Comparison of ENCODE assay signal across 25 cellular contexts in genomic region chr3:196991581-196992460, GRCh38. TPM values are rescaled to one million over a fixed set of nuclear protein-coding genes. Genes with fewer than 3 reads are reported as not detected.
DNase-seq lines count a peak whose midpoint lies in the region; ATAC-seq and TF ChIP-seq lines count a peak whose summit lies in the region.
"Had no signal": no experiment of that assay in that cellular context is flagged by ENCODE, and none has a peak within 500 bp of the region (broad histone marks: within the 10 kb centered on the region; RNA-seq: fewer than 3 reads in every experiment).

No MANE protein-coding gene starts in this region.

- no peak for ATAC-seq in stimulated activated naive B cell treated with anti-CD40 and anti-IgM and Interleukin-4, amounts not matched to agents 10 μg/mL and 1 μg/mL and 100 μg/mL, for 72 hours (replicated peaks)
- ATAC-seq: CD8-positive, alpha-beta T cell; esophagus mucosa; gastroesophageal sphincter; left lobe of liver; PC-3 had no signal

- DNase-seq in left ventricle myocardium inferior (peak; percentile 8), right atrium auricular region (ENCODE audit: low spot score) (no peak), chondrocyte (ENCODE audit: low spot score) (peak; percentile 72), osteoblast (ENCODE audit: insufficient read length, low spot score, missing footprints) (peak; percentile 31), NCI-H510A (lab: John Stamatoyannopoulos, UW) (no peak), NCI-H2196 treated with DMSO at 0.1 percent for 48 hours (lab: John Stamatoyannopoulos, UW; ENCODE audit: unreplicated experiment) (no peak)
- DNase-seq in stimulated activated naive B cell treated with anti-CD40 and anti-IgM and Interleukin-4, amounts not matched to agents 10 μg/mL and 1 μg/mL and 100 μg/mL, for 72 hours: no peak
- DNase-seq: activated CD4-positive, alpha-beta memory T cell treated with anti-CD3 and anti-CD28 coated beads, Interleukin-2, amount 10 ng/mL, durations not matched to agents 7 days and 5 days; activated naive CD4-positive, alpha-beta T cell; activated T-cell treated with anti-CD3 and anti-CD28 coated beads for 4 hours; CD8-positive, alpha-beta T cell; central memory CD4-positive, alpha-beta T cell; effector CD4-positive, alpha-beta T cell; GM23248; midbrain; NCI-H146; PC-3; SJCRH30; stimulated activated CD8-positive, alpha-beta memory T cell treated with anti-CD3 and anti-CD28 coated beads, Interleukin-4, amount 100 ng/mL, for 48 hours; WERI-Rb-1 had no signal

- no peak overlapping the region for H3K27ac Mint-ChIP-seq in chondrocyte (ENCODE audit: unreplicated experiment)
- H3K27ac Mint-ChIP-seq in stimulated activated naive B cell treated with anti-CD40 and anti-IgM and Interleukin-4, amounts not matched to agents 10 μg/mL and 1 μg/mL and 100 μg/mL, for 72 hours: no peak overlapping the region
- H3K27ac Mint-ChIP-seq: activated CD4-positive, alpha-beta memory T cell treated with anti-CD3 and anti-CD28 coated beads, Interleukin-2, amount 10 ng/mL, durations not matched to agents 7 days and 5 days; CD8-positive, alpha-beta T cell; T-helper 1 cell treated with Interleukin-12 subunit alpha and Interleukin-12 subunit beta and Interleukin-4 antibody, amounts not matched to agents 30 μg/mL and 1 μg/mL, for 36 hours had no signal

- no peak overlapping the region for H2AFZ ChIP-seq in osteoblast (ENCODE audit: low read length)
- H2AFZ ChIP-seq: GM23248 had no signal

- no peaks in the 10 kb centered on the region for H3K79me2 ChIP-seq in osteoblast (ENCODE audit: insufficient read depth, low read length)

- no peak overlapping the region for H3K27ac ChIP-seq in left ventricle myocardium inferior (replicated peaks)
- H3K27ac ChIP-seq in right atrium auricular region: no peak overlapping the region
- no peak overlapping the region for H3K27ac ChIP-seq in osteoblast (ENCODE audit: low read depth, low read length)
- H3K27ac ChIP-seq: gastroesophageal sphincter, GM23248, SJCRH30, WERI-Rb-1 had no signal

- H3K4me3 Mint-ChIP-seq in chondrocyte (ENCODE audit: unreplicated experiment): no peak overlapping the region
- no peak overlapping the region for H3K4me3 Mint-ChIP-seq in stimulated activated naive B cell treated with anti-CD40 and anti-IgM and Interleukin-4, amounts not matched to agents 10 μg/mL and 1 μg/mL and 100 μg/mL, for 72 hours
- H3K4me3 Mint-ChIP-seq: activated CD4-positive, alpha-beta memory T cell treated with anti-CD3 and anti-CD28 coated beads, Interleukin-2, amount 10 ng/mL, durations not matched to agents 7 days and 5 days; CD8-positive, alpha-beta T cell; neural crest cell; T-helper 1 cell treated with Interleukin-12 subunit alpha and Interleukin-12 subunit beta and Interleukin-4 antibody, amounts not matched to agents 30 μg/mL and 1 μg/mL, for 36 hours had no signal

- peaks cover 3% of the 10 kb centered on the region for H3K27me3 Mint-ChIP-seq in chondrocyte (ENCODE audit: low read depth)
- peaks cover 2 to 12% of the 10 kb centered on the region in 2 donors for H3K27me3 Mint-ChIP-seq in stimulated activated naive B cell treated with anti-CD40 and anti-IgM and Interleukin-4, amounts not matched to agents 10 μg/mL and 1 μg/mL and 100 μg/mL, for 72 hours

- H3K9me3 ChIP-seq in left ventricle myocardium inferior (replicated peaks): no peaks in the 10 kb centered on the region
- no peaks in the 10 kb centered on the region for H3K9me3 ChIP-seq in right atrium auricular region
- H3K9me3 ChIP-seq in osteoblast (ENCODE audit: low read depth, low read length): no peaks in the 10 kb centered on the region
- H3K9me3 ChIP-seq: gastroesophageal sphincter, SJCRH30 had no signal

- TF ChIP-seq CTCF in left ventricle myocardium inferior (IDR thresholded peaks at IDR 0.05; ENCODE audit: borderline replicate concordance): no peak
- no peak for TF ChIP-seq CTCF in right atrium auricular region (IDR thresholded peaks at IDR 0.05)
- TF ChIP-seq CTCF in chondrocyte (IDR thresholded peaks at IDR 0.05): no peak
- no peak for TF ChIP-seq CTCF in osteoblast (IDR thresholded peaks at IDR 0.05; ENCODE audit: extremely low read depth, low read depth, low read length)

- no peaks in the 10 kb centered on the region for H4K20me1 ChIP-seq in osteoblast (ENCODE audit: insufficient read depth, low read length)

- no peaks in the 10 kb centered on the region for H3K36me3 Mint-ChIP-seq in chondrocyte (ENCODE audit: low read depth)
- H3K36me3 Mint-ChIP-seq in stimulated activated naive B cell treated with anti-CD40 and anti-IgM and Interleukin-4, amounts not matched to agents 10 μg/mL and 1 μg/mL and 100 μg/mL, for 72 hours: no peaks in the 10 kb centered on the region
- H3K36me3 Mint-ChIP-seq: CD8-positive, alpha-beta T cell had no signal

- intact Hi-C loops in left ventricle myocardium inferior (cut with micrococcal nuclease): no loop called here

- H3K27me3 ChIP-seq in left ventricle myocardium inferior (ENCODE audit: low read depth): no peaks in the 10 kb centered on the region
- H3K27me3 ChIP-seq in right atrium auricular region: no peaks in the 10 kb centered on the region
- H3K27me3 ChIP-seq in osteoblast (ENCODE audit: insufficient read depth, low read length): peaks cover 2% of the 10 kb centered on the region
- H3K27me3 ChIP-seq: SJCRH30 had no signal

- peaks cover 10% of the 10 kb centered on the region for H3K4me1 ChIP-seq in left ventricle myocardium inferior
- H3K4me1 ChIP-seq in right atrium auricular region: peaks cover 0 to 13% of the 10 kb centered on the region in 2 donors
- peaks cover 2% of the 10 kb centered on the region for H3K4me1 ChIP-seq in osteoblast (ENCODE audit: insufficient read depth, low read length)
- H3K4me1 ChIP-seq: gastroesophageal sphincter had no signal

- no peaks in the 10 kb centered on the region for H3K4me1 Mint-ChIP-seq in chondrocyte (ENCODE audit: low read depth)
- H3K4me1 Mint-ChIP-seq in stimulated activated naive B cell treated with anti-CD40 and anti-IgM and Interleukin-4, amounts not matched to agents 10 μg/mL and 1 μg/mL and 100 μg/mL, for 72 hours: no peaks in the 10 kb centered on the region
- H3K4me1 Mint-ChIP-seq: activated CD4-positive, alpha-beta memory T cell treated with anti-CD3 and anti-CD28 coated beads, Interleukin-2, amount 10 ng/mL, durations not matched to agents 7 days and 5 days; neural crest cell had no signal

- H3K4me3 ChIP-seq in left ventricle myocardium inferior (no peak overlapping the region), right atrium auricular region (no peak overlapping the region), osteoblast (ENCODE audit: insufficient read depth, low read length) (no peak overlapping the region)
- H3K4me3 ChIP-seq: gastroesophageal sphincter, GM23248, SJCRH30 had no signal

- no peak overlapping the region for H3K4me2 ChIP-seq in osteoblast (ENCODE audit: insufficient read depth, low read length)

- no peaks in the 10 kb centered on the region for H3K9me3 Mint-ChIP-seq in chondrocyte (ENCODE audit: low read depth)
- H3K9me3 Mint-ChIP-seq in stimulated activated naive B cell treated with anti-CD40 and anti-IgM and Interleukin-4, amounts not matched to agents 10 μg/mL and 1 μg/mL and 100 μg/mL, for 72 hours: no peaks in the 10 kb centered on the region
- H3K9me3 Mint-ChIP-seq: activated CD4-positive, alpha-beta memory T cell treated with anti-CD3 and anti-CD28 coated beads, Interleukin-2, amount 10 ng/mL, durations not matched to agents 7 days and 5 days; CD8-positive, alpha-beta T cell; neural crest cell; T-helper 1 cell treated with Interleukin-12 subunit alpha and Interleukin-12 subunit beta and Interleukin-4 antibody, amounts not matched to agents 30 μg/mL and 1 μg/mL, for 36 hours had no signal

- no peaks in the 10 kb centered on the region for H3K36me3 ChIP-seq in left ventricle myocardium inferior
- no peaks in the 10 kb centered on the region for H3K36me3 ChIP-seq in right atrium auricular region
- no peaks in the 10 kb centered on the region for H3K36me3 ChIP-seq in osteoblast (ENCODE audit: insufficient read depth, low read length)
- H3K36me3 ChIP-seq: gastroesophageal sphincter, SJCRH30, WERI-Rb-1 had no signal

RNA-seq across cellular contexts. Expression of gene PIGZ, which starts 23.2 kb away (rescaled TPM):
- total RNA-seq in left ventricle myocardium inferior (3.7 TPM), right atrium auricular region (1 to 10 TPM; 5.4 to 7.0 TPM), chondrocyte (8.8 to 10.1 TPM (median 9.9 TPM) in 3 replicates), osteoblast (2.9 and 4.0 TPM in 2 replicates)
- total RNA-seq: CD8-positive, alpha-beta T cell had no signal

RNA-seq across cellular contexts. Expression of gene MELTF, which starts 37.8 kb away (rescaled TPM):
- total RNA-seq in left ventricle myocardium inferior (9.6 TPM), right atrium auricular region (1 to 10 TPM; 3.1 to 6.7 TPM), chondrocyte (4.5 to 5.2 TPM (median 5.1 TPM) in 3 replicates), osteoblast (2.4 and 5.1 TPM in 2 replicates)

RNA-seq across cellular contexts. Expression of gene NCBP2, which starts 49.5 kb away (rescaled TPM):
- 36.9 TPM for total RNA-seq in left ventricle myocardium inferior
- 10 to 100 TPM; 21.6 to 22.8 TPM for total RNA-seq in right atrium auricular region
- 59.5 to 67.2 TPM (median 61.5 TPM) in 3 replicates for total RNA-seq in chondrocyte
- total RNA-seq in osteoblast: 43.1 and 43.9 TPM in 2 replicates

Comparison
In these comparisons a context has a peak if more than half of its experiments do, and no peak if none do; other contexts are left out.
1. DNase-seq: peak in left ventricle myocardium inferior (single experiment), chondrocyte (single experiment) and osteoblast (single experiment); none in right atrium auricular region (single experiment), NCI-H510A (single experiment), stimulated activated naive B cell treated with anti-CD40 and anti-IgM and Interleukin-4, amounts not matched to agents 10 μg/mL and 1 μg/mL and 100 μg/mL, for 72 hours (single experiment) and NCI-H2196 treated with DMSO at 0.1 percent for 48 hours (single experiment).